6 cellular contexts compared by ENCODE assay signal in the genomic region with DNA sequence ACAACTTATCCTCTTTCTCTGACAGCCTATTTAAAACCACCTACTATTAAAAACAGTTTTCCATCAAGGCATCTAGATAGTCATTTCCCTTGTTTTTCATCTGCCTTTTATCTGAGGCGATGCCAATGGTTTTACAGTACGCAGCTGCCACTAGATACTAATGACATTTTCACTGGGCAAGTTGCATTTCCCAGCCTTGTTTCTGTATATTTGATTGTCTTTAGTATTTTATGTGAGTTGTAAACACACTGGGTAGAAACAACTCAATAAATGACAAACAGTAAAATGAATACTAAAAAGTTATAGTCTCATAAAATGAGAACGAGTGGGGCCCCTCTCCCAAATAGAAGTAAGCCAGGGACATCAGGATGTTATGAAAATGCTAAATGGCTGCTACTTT.
"Had no signal": no experiment of that assay in that cellular context is flagged by ENCODE, and none has a peak within 500 bp of the region (broad histone marks: within the 10 kb centered on the region; RNA-seq: fewer than 3 reads in every experiment).

No MANE protein-coding gene starts in this region.

- H3K9me3 Mint-ChIP-seq: GM23338, H9, IgD-negative memory B cell had no signal

- H3K4me1 Mint-ChIP-seq: GM23338 had no signal

- H3K27me3 Mint-ChIP-seq: IgD-negative memory B cell had no signal

- H3K27ac Mint-ChIP-seq: GM23338, H9, IgD-negative memory B cell had no signal

- DNase-seq: H9, HCEC 1CT, KBM-7 had no signal

- H3K4me3 Mint-ChIP-seq: GM23338, H9, IgD-negative memory B cell had no signal

- H3K36me3 Mint-ChIP-seq: IgD-negative memory B cell had no signal

- ATAC-seq: GM23338, HepG2 had no signal
